ENCODE assay signal across 11 cellular contexts in genomic region chr3:191235331-191236314, GRCh38. TPM values are rescaled to one million over a fixed set of nuclear protein-coding genes. Genes with fewer than 3 reads are reported as not detected.
DNase-seq lines count a peak whose midpoint lies in the region; ATAC-seq, FAIRE-seq and TF ChIP-seq lines count a peak whose summit lies in the region.
"Had no signal": no experiment of that assay in that cellular context is flagged by ENCODE, and none has a peak within 500 bp of the region (broad histone marks: within the 10 kb centered on the region; RNA-seq: fewer than 3 reads in every experiment).

No MANE protein-coding gene starts in this region.

- WGBS in transverse colon (ENCODE audit: low coverage in 1 of 2), 2 donors, result 80 to 86% methylated on average over 3 to 4 of the region's 4 CpGs

- no peak for TF ChIP-seq CTCF in transverse colon (IDR thresholded peaks at IDR 0.05)

- H2AFZ ChIP-seq in ACC112 (ENCODE audit: low read length, unreplicated experiment), result peak overlapping the region; percentile 80

- peak overlapping the region; percentile 74 for H3K27ac ChIP-seq in ACC112 (ENCODE audit: low read depth, low read length)
- no peak overlapping the region for H3K27ac ChIP-seq in transverse colon
- H3K27ac ChIP-seq: C4-2B had no signal

- H3K79me2 ChIP-seq in ACC112 (ENCODE audit: control insufficient read depth, insufficient read depth, low read length, unreplicated experiment), result no peaks in the 10 kb centered on the region

- H3K36me3 ChIP-seq in ACC112 (ENCODE audit: insufficient read depth, low read length) (no peaks in the 10 kb centered on the region), transverse colon (no peaks in the 10 kb centered on the region)

- FAIRE-seq in RCC 7860 (lab: Jason Lieb, UNC), result no peak

- H3K27me3 ChIP-seq in ACC112 (ENCODE audit: insufficient read depth, low read length) (no peaks in the 10 kb centered on the region), transverse colon (no peaks in the 10 kb centered on the region)

- TF ChIP-seq POLR2A in transverse colon (IDR thresholded peaks at IDR 0.05), result no peak

- H3K9me3 ChIP-seq in transverse colon, result no peaks in the 10 kb centered on the region

- ATAC-seq in HG02970 (IDR thresholded peaks at IDR 0.05; ENCODE audit: low FRiP score, unreplicated experiment), result peak; percentile 98

- intact Hi-C loops in transverse colon (cut with DNase I; ENCODE audit: low total_unique reads), result no loop called here

- H3K4me1 ChIP-seq in ACC112 (ENCODE audit: control insufficient read depth, insufficient read depth, low read length, unreplicated experiment) (peaks cover 49% of the 10 kb centered on the region), transverse colon (no peaks in the 10 kb centered on the region)

- TF ChIP-seq EP300 in transverse colon (IDR thresholded peaks at IDR 0.05; ENCODE audit: low read depth), result no peak

- H3K4me3 ChIP-seq in ACC112 (ENCODE audit: low read depth, low read length) (peak overlapping the region; percentile 57), transverse colon (no peak overlapping the region)

- DNase-seq in GM19238 (ENCODE audit: insufficient read length, low spot score) (peak; percentile 55), amniotic epithelial cell (ENCODE audit: low read depth) (peak; percentile 35), NCI-H146 treated with DMSO at 0.1 percent for 48 hours (lab: John Stamatoyannopoulos, UW; ENCODE audit: unreplicated experiment) (no peak), transverse colon (no peak), GOT3 (lab: John Stamatoyannopoulos, UW) (no peak), RCC 7860 (ENCODE audit: low spot score) (no peak)
- DNase-seq: NCI-H187 had no signal

- in situ Hi-C loops in transverse colon (cut with MboI; ENCODE audit: low pct_ligation_motif_present in 1 of 4, low pct_unique_long_range_greater_than_20kb in 1 of 4, low sequenced_read_pairs in 3 of 4), result loop anchor here in 1 of 4 donors (10.0 kb wide), 1 partner anchor 159 kb away; no protein-coding TSS in a partner anchor

RNA-seq across cellular contexts. Expression of gene OSTN, which starts 36.6 kb away (rescaled TPM):
- total RNA-seq in transverse colon, result under 1 TPM in 2 of 4 donors, not detected in 2; 0.14 to 0.16 TPM
- total RNA-seq: activated T-helper 2 cell treated with anti-CD3 and anti-CD28 coated beads, Interferon-gamma antibody, Interleukin-2, Interleukin-4, amounts not matched to agents 10 μg/mL and 5 μg/mL and 100 μg/mL, durations not matched to agents 14 hours and 24 hours and 36 hours had no signal

Comparison
In these comparisons a context has a peak if more than half of its experiments do, and no peak if none do; other contexts are left out.
1. DNase-seq: peak in GM19238 (single experiment) and amniotic epithelial cell (single experiment); none in NCI-H146 treated with DMSO at 0.1 percent for 48 hours (single experiment), transverse colon (single experiment), GOT3 (single experiment) and RCC 7860 (single experiment).